ENCODE assay signal across 11 cellular contexts in genomic region chr7:80940539-80941205, GRCh38. TPM values are rescaled to one million over a fixed set of nuclear protein-coding genes. Genes with fewer than 3 reads are reported as not detected.
A peak's percentile ranks its signal among the peaks of the same experiment; 100 is the strongest.
DNase-seq lines count a peak whose midpoint lies in the region; ATAC-seq, FAIRE-seq and TF ChIP-seq lines count a peak whose summit lies in the region.
"Had no signal": no experiment of that assay in that cellular context is flagged by ENCODE, and none has a peak within 500 bp of the region (broad histone marks: within the 10 kb centered on the region; RNA-seq: fewer than 3 reads in every experiment).

No MANE protein-coding gene starts in this region.

- peaks cover 0 to 10% (median 3%) of the 10 kb centered on the region in 8 donors for H3K9me3 Mint-ChIP-seq in CD4-positive, alpha-beta memory T cell
- H3K9me3 Mint-ChIP-seq: endodermal cell, GM23338 had no signal

- no peaks in the 10 kb centered on the region for H3K4me1 Mint-ChIP-seq in CD4-positive, alpha-beta memory T cell
- H3K4me1 Mint-ChIP-seq: endodermal cell, GM23338 had no signal

- intact Hi-C loops in sigmoid colon (cut with DNase I) = no loop called here
- intact Hi-C loops in CD4-positive, alpha-beta memory T cell (cut with micrococcal nuclease) = no loop called here

- H3K4me1 ChIP-seq in sigmoid colon = peaks cover 0 to 31% (median 25%) of the 10 kb centered on the region in 4 donors
- no peaks in the 10 kb centered on the region for H3K4me1 ChIP-seq in CD4-positive, alpha-beta memory T cell (ENCODE audit: insufficient read depth, low read length)

- TF ChIP-seq POLR2A in sigmoid colon (IDR thresholded peaks at IDR 0.05) = no peak

- no peaks in the 10 kb centered on the region for H3K36me3 Mint-ChIP-seq in CD4-positive, alpha-beta memory T cell

- POLR2A ChIA-PET in CD4-positive, alpha-beta memory T cell (lab: Charles Lee; ENCODE audit: partially characterized antibody) = no interaction called here

- no peaks in the 10 kb centered on the region for H3K36me3 ChIP-seq in sigmoid colon
- H3K36me3 ChIP-seq in CD4-positive, alpha-beta memory T cell (ENCODE audit: insufficient read depth, low read length) = no peaks in the 10 kb centered on the region
- H3K36me3 ChIP-seq: BLaER1 treated with 17β-estradiol and CSF1 and Interleukin-3, amounts not matched to agents 10 nM and 100 nM had no signal

- TF ChIP-seq EP300 in sigmoid colon (IDR thresholded peaks at IDR 0.05) = no peak

- H3K27me3 Mint-ChIP-seq in CD4-positive, alpha-beta memory T cell = no peaks in the 10 kb centered on the region

- ATAC-seq in GM21423 (IDR thresholded peaks at IDR 0.05; ENCODE audit: unreplicated experiment) (no peak), HG02840 (IDR thresholded peaks at IDR 0.05; ENCODE audit: low FRiP score, unreplicated experiment) (no peak)
- ATAC-seq: GM23338 had no signal

- TF ChIP-seq CTCF in fibroblast of pulmonary artery (IDR thresholded peaks at IDR 0.05; ENCODE audit: low read length, missing control alignments) (no peak), sigmoid colon (IDR thresholded peaks at IDR 0.05) (no peak), GM20000 (IDR thresholded peaks at IDR 0.05; ENCODE audit: extremely low read depth, missing control alignments) (no peak)

- peak; percentile 50 for DNase-seq in DMS114 treated with DMSO at 0.1 percent for 48 hours (lab: John Stamatoyannopoulos, UW; ENCODE audit: unreplicated experiment)
- DNase-seq in RCC 7860 (ENCODE audit: low spot score) = peak; percentile 59
- DNase-seq in fibroblast of pulmonary artery (ENCODE audit: low read depth) = peak; percentile 38
- no peak for DNase-seq in sigmoid colon
- DNase-seq in GM20000 (ENCODE audit: low spot score) = no peak
- DNase-seq in CD4-positive, alpha-beta memory T cell = no peak
- DNase-seq: endodermal cell had no signal

- no peak overlapping the region for H3K27ac Mint-ChIP-seq in CD4-positive, alpha-beta memory T cell
- H3K27ac Mint-ChIP-seq: endodermal cell, GM23338 had no signal

- FAIRE-seq in RCC 7860 (lab: Jason Lieb, UNC) = peak; percentile 80

- H3K4me3 ChIP-seq in fibroblast of pulmonary artery (replicated peaks; ENCODE audit: low read depth, low read length) (no peak overlapping the region), sigmoid colon (no peak overlapping the region)
- no peak overlapping the region for H3K4me3 ChIP-seq in CD4-positive, alpha-beta memory T cell (ENCODE audit: low read length in 2 of 2)
- H3K4me3 ChIP-seq: BLaER1 treated with 17β-estradiol and CSF1 and Interleukin-3, amounts not matched to agents 10 nM and 100 nM; GM23338 had no signal

- 79 to 83% methylated on average over 3 of the region's 3 CpGs for WGBS in sigmoid colon, 2 donors

- H3K4me3 Mint-ChIP-seq in CD4-positive, alpha-beta memory T cell = no peak overlapping the region
- H3K4me3 Mint-ChIP-seq: endodermal cell, GM23338 had no signal

- H3K27ac ChIP-seq in sigmoid colon = peak overlapping the region in 3 of 4 donors; percentile 14 to 74 (median 61)
- no peak overlapping the region for H3K27ac ChIP-seq in CD4-positive, alpha-beta memory T cell (ENCODE audit: low read depth, low read length)
- H3K27ac ChIP-seq: BLaER1 treated with 17β-estradiol and CSF1 and Interleukin-3, amounts not matched to agents 10 nM and 100 nM had no signal

- no peaks in the 10 kb centered on the region for H3K9me3 ChIP-seq in sigmoid colon
- H3K9me3 ChIP-seq in CD4-positive, alpha-beta memory T cell (ENCODE audit: control insufficient read depth in 1 of 2, low read length in 2 of 2) = no peaks in the 10 kb centered on the region
- H3K9me3 ChIP-seq: BLaER1 treated with 17β-estradiol and CSF1 and Interleukin-3, amounts not matched to agents 10 nM and 100 nM had no signal

- CTCF ChIA-PET in CD4-positive, alpha-beta memory T cell (lab: Charles Lee; ENCODE audit: partially characterized antibody) = no interaction called here

- H3K27me3 ChIP-seq in sigmoid colon = no peaks in the 10 kb centered on the region
- no peaks in the 10 kb centered on the region for H3K27me3 ChIP-seq in CD4-positive, alpha-beta memory T cell (ENCODE audit: insufficient read depth, low read length)
- H3K27me3 ChIP-seq: BLaER1 treated with 17β-estradiol and CSF1 and Interleukin-3, amounts not matched to agents 10 nM and 100 nM had no signal

RNA-seq across cellular contexts. Expression of gene SEMA3C, which starts 21.8 kb away (rescaled TPM):
- 100 to 1,000 TPM; 213 to 298 (median 250) TPM for total RNA-seq in sigmoid colon
- 10 to 100 TPM in 1 of 3 donors, 1 to 10 TPM in 2; 8.4 to 20.6 (median 8.6) TPM for polyA plus RNA-seq in sigmoid colon
- under 1 TPM; 0.47 to 0.50 TPM for total RNA-seq in CD4-positive, alpha-beta memory T cell
- not detected for polyA plus RNA-seq in CD4-positive, alpha-beta memory T cell

Comparison
In these comparisons a context has a peak if more than half of its experiments do, and no peak if none do; other contexts are left out.
1. DNase-seq: peak in DMS114 treated with DMSO at 0.1 percent for 48 hours (single experiment), RCC 7860 (single experiment) and fibroblast of pulmonary artery (single experiment); none in sigmoid colon (single experiment), GM20000 (single experiment) and CD4-positive, alpha-beta memory T cell (0 of 5).
2. RNA of gene SEMA3C, which starts 21.8 kb away (total RNA-seq): 213 to 298 TPM in sigmoid colon; 0.47 to 0.50 TPM in CD4-positive, alpha-beta memory T cell; every median in the first group is over 100 times any median in the second.